Comparison of ENCODE assay signal across 8 cellular contexts in the genomic region with DNA sequence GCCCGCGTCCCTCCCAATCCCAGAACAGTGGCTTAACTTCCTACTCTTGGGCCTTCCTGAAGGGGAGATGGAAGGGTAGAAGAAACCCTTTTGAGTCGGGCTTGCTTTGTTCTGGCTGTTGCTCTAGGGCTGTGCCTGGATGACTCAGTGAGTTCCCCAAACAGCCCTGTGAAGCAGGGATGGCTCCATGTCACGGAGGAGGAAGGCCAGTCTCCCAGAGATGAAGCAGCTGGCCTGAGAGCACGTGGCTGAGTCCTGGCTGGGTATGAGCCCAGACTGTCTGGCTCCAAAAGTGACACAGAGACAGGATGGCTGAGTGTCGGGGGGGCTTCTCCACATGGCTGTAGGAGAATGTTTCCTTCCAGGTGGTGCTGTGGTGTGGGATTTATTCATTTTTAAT. TPM values are rescaled to one million over a fixed set of nuclear protein-coding genes. Genes with fewer than 3 reads are reported as not detected.
DNase-seq lines count a peak whose midpoint lies in the region; ATAC-seq and TF ChIP-seq lines count a peak whose summit lies in the region.

No MANE protein-coding gene starts in this region.

- H3K4me3 ChIP-seq in body of pancreas = no peak overlapping the region

- intact Hi-C loops in body of pancreas (cut with DNase I) = no loop called here
- intact Hi-C loops in left colon (cut with DNase I, micrococcal nuclease) = no loop called here

- DNase-seq in CD1c-positive myeloid dendritic cell (ENCODE audit: extremely low spot score) = peak; percentile 87
- peak; percentile 87 for DNase-seq in NCI-H2029 (lab: John Stamatoyannopoulos, UW)
- DNase-seq in body of pancreas = peak in 3 of 4 donors; percentile 35 to 81 (median 45)
- peak; percentile 51 to 81 for DNase-seq in left colon
- peak in 1 of 2 donors; percentile 8 for DNase-seq in stimulated activated naive CD8-positive, alpha-beta T cell treated with anti-CD3 and anti-CD28 coated beads, Interleukin-15, amount 100 ng/mL, for 72 hours
- no peak for DNase-seq in HEK293T (ENCODE audit: extremely low spot score)
- no peak for DNase-seq in WTC11 (ENCODE audit: low spot score)

- H3K27me3 Mint-ChIP-seq in stimulated activated naive CD8-positive, alpha-beta T cell treated with anti-CD3 and anti-CD28 coated beads, Interleukin-15, amount 100 ng/mL, for 72 hours = no peaks in the 10 kb centered on the region
- no peaks in the 10 kb centered on the region for H3K27me3 Mint-ChIP-seq in WTC11 (ENCODE audit: low read depth)

- ATAC-seq in body of pancreas (peak; percentile 60), left colon (peak; percentile 39), WTC11 (no peak), HG02610 (IDR thresholded peaks at IDR 0.05; ENCODE audit: unreplicated experiment) (no peak)
- ATAC-seq in stimulated activated naive CD8-positive, alpha-beta T cell treated with anti-CD3 and anti-CD28 coated beads, Interleukin-15, amount 100 ng/mL, for 72 hours = no peak

- H3K27ac ChIP-seq in body of pancreas = peak overlapping the region in 2 of 4 donors; percentile 40 to 74

- no peaks in the 10 kb centered on the region for H3K36me3 ChIP-seq in body of pancreas (replicated peaks in 1 of 2; ENCODE audit: insufficient read depth in 1 of 2, low read depth in 2 of 2)

- TF ChIP-seq POLR2A in body of pancreas (IDR thresholded peaks at IDR 0.05) = no peak

- H3K27me3 ChIP-seq in body of pancreas = no peaks in the 10 kb centered on the region

- WGBS in body of pancreas, 2 donors = 67 to 69% methylated on average over 6 of the region's 6 CpGs

- no peaks in the 10 kb centered on the region for H3K36me3 Mint-ChIP-seq in WTC11

- no peaks in the 10 kb centered on the region for H3K9me3 ChIP-seq in body of pancreas

- peak overlapping the region; percentile 88 to 90 for H3K4me3 Mint-ChIP-seq in stimulated activated naive CD8-positive, alpha-beta T cell treated with anti-CD3 and anti-CD28 coated beads, Interleukin-15, amount 100 ng/mL, for 72 hours
- no peak overlapping the region for H3K4me3 Mint-ChIP-seq in WTC11

- H3K9me3 Mint-ChIP-seq in stimulated activated naive CD8-positive, alpha-beta T cell treated with anti-CD3 and anti-CD28 coated beads, Interleukin-15, amount 100 ng/mL, for 72 hours = no peaks in the 10 kb centered on the region
- no peaks in the 10 kb centered on the region for H3K9me3 Mint-ChIP-seq in WTC11

- CTCF ChIA-PET in HEK293T (lab: Yijun Ruan, JAX) (interaction anchor here (1.0 kb wide), 1 partner anchor 10 kb away, joined by 3 read pairs; the partner anchor contains the start of gene DYNLT1), WTC11 (lab: Charles Lee) (no interaction called here)

- peak overlapping the region; percentile 97 to 98 for H3K27ac Mint-ChIP-seq in stimulated activated naive CD8-positive, alpha-beta T cell treated with anti-CD3 and anti-CD28 coated beads, Interleukin-15, amount 100 ng/mL, for 72 hours
- no peak overlapping the region for H3K27ac Mint-ChIP-seq in WTC11

- POLR2A ChIA-PET in HEK293T (lab: Yijun Ruan, JAX) = interaction anchor here (3.0 kb wide), 1 partner anchor 10 kb away, joined by 11 read pairs; the partner anchor contains the start of gene DYNLT1
- POLR2A ChIA-PET in WTC11 (lab: Charles Lee) = no interaction called here

- H3K4me1 ChIP-seq in body of pancreas = no peaks in the 10 kb centered on the region

- H3K4me1 Mint-ChIP-seq in stimulated activated naive CD8-positive, alpha-beta T cell treated with anti-CD3 and anti-CD28 coated beads, Interleukin-15, amount 100 ng/mL, for 72 hours = peaks cover 73% of the 10 kb centered on the region
- H3K4me1 Mint-ChIP-seq in WTC11 = peaks cover 19% of the 10 kb centered on the region

- TF ChIP-seq CTCF in body of pancreas (IDR thresholded peaks at IDR 0.05) (no peak), WTC11 (IDR thresholded peaks at IDR 0.05) (no peak)

TF ChIP-seq in HEK293T, 16 proteins besides CTCF, POLR2A, EP300 and RAD21:
- TF ChIP-seq HDGF (IDR thresholded peaks at IDR 0.05; ENCODE audit: borderline replicate concordance) (no peak), FOXM1 (IDR thresholded peaks at IDR 0.05; ENCODE audit: borderline replicate concordance) (no peak), LEF1 (IDR thresholded peaks at IDR 0.05; ENCODE audit: borderline replicate concordance) (no peak), TARDBP (IDR thresholded peaks at IDR 0.05) (no peak), BHLHE40 (IDR thresholded peaks at IDR 0.05; ENCODE audit: borderline replicate concordance) (no peak), L3MBTL2 (conservative IDR thresholded peaks at IDR 0.05) (no peak), ZNF384 (IDR thresholded peaks at IDR 0.05) (no peak), ARNT (IDR thresholded peaks at IDR 0.05) (no peak), SP1 (IDR thresholded peaks at IDR 0.05) (no peak), NFRKB (IDR thresholded peaks at IDR 0.05) (no peak), FOXK2 (IDR thresholded peaks at IDR 0.05) (no peak), CTBP1 (IDR thresholded peaks at IDR 0.05; ENCODE audit: borderline replicate concordance) (no peak), PKNOX1 (IDR thresholded peaks at IDR 0.05) (no peak), SUZ12 (IDR thresholded peaks at IDR 0.05) (no peak), ELF4 (IDR thresholded peaks at IDR 0.05) (no peak), FOXA1 (IDR thresholded peaks at IDR 0.05) (no peak)

TF ChIP-seq in WTC11, 78 proteins besides CTCF, POLR2A, EP300 and RAD21:
- TF ChIP-seq MLX (CRISPR knock-in tag; IDR thresholded peaks at IDR 0.05) = no peak
- TF ChIP-seq, protein P1, sequence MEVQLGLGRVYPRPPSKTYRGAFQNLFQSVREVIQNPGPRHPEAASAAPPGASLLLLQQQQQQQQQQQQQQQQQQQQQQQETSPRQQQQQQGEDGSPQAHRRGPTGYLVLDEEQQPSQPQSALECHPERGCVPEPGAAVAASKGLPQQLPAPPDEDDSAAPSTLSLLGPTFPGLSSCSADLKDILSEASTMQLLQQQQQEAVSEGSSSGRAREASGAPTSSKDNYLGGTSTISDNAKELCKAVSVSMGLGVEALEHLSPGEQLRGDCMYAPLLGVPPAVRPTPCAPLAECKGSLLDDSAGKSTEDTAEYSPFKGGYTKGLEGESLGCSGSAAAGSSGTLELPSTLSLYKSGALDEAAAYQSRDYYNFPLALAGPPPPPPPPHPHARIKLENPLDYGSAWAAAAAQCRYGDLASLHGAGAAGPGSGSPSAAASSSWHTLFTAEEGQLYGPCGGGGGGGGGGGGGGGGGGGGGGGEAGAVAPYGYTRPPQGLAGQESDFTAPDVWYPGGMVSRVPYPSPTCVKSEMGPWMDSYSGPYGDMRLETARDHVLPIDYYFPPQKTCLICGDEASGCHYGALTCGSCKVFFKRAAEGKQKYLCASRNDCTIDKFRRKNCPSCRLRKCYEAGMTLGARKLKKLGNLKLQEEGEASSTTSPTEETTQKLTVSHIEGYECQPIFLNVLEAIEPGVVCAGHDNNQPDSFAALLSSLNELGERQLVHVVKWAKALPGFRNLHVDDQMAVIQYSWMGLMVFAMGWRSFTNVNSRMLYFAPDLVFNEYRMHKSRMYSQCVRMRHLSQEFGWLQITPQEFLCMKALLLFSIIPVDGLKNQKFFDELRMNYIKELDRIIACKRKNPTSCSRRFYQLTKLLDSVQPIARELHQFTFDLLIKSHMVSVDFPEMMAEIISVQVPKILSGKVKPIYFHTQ (CRISPR knock-in tag; IDR thresholded peaks at IDR 0.05) = no peak
- TF ChIP-seq ZNF263 (CRISPR knock-in tag; IDR thresholded peaks at IDR 0.05; ENCODE audit: low read depth) = no peak
- no peak for TF ChIP-seq ELF4 (CRISPR knock-in tag; IDR thresholded peaks at IDR 0.05; ENCODE audit: low read depth)
- TF ChIP-seq ZNF317 (CRISPR knock-in tag; IDR thresholded peaks at IDR 0.05; ENCODE audit: borderline replicate concordance, low read depth) = no peak
- TF ChIP-seq, protein P2, sequence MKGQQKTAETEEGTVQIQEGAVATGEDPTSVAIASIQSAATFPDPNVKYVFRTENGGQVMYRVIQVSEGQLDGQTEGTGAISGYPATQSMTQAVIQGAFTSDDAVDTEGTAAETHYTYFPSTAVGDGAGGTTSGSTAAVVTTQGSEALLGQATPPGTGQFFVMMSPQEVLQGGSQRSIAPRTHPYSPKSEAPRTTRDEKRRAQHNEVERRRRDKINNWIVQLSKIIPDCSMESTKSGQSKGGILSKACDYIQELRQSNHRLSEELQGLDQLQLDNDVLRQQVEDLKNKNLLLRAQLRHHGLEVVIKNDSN (CRISPR knock-in tag; IDR thresholded peaks at IDR 0.05) = no peak

RNA-seq across cellular contexts. Expression of gene SYTL3, which starts 4.6 kb away (rescaled TPM):
- total RNA-seq in body of pancreas = 1 to 10 TPM; 1.3 to 1.8 TPM
- total RNA-seq in left colon = 1 to 10 TPM; 2.6 to 2.7 TPM
- 0.27 to 0.39 TPM (median 0.28 TPM) in 3 replicates for total RNA-seq in WTC11 (2021)

RNA-seq across cellular contexts. Expression of gene DYNLT1, which starts 10.0 kb away (rescaled TPM):
- 10 to 100 TPM; 36.1 to 39.2 TPM for total RNA-seq in body of pancreas
- total RNA-seq in left colon = 100 to 1,000 TPM; 142 to 178 TPM
- total RNA-seq in WTC11 (2021) = 79.0 to 98.1 TPM (median 91.8 TPM) in 3 replicates

Comparison
In these comparisons a context has a peak if more than half of its experiments do, and no peak if none do; other contexts are left out.
1. DNase-seq: peak in CD1c-positive myeloid dendritic cell (single experiment), NCI-H2029 (single experiment), body of pancreas (3 of 4) and left colon (2 of 2); none in HEK293T (single experiment) and WTC11 (single experiment).
2. ATAC-seq: peak in body of pancreas (single experiment) and left colon (single experiment); none in stimulated activated naive CD8-positive, alpha-beta T cell treated with anti-CD3 and anti-CD28 coated beads, Interleukin-15, amount 100 ng/mL, for 72 hours (single experiment), WTC11 (single experiment) and HG02610 (single experiment).